19 cellular contexts compared by ENCODE assay signal in the genomic region with DNA sequence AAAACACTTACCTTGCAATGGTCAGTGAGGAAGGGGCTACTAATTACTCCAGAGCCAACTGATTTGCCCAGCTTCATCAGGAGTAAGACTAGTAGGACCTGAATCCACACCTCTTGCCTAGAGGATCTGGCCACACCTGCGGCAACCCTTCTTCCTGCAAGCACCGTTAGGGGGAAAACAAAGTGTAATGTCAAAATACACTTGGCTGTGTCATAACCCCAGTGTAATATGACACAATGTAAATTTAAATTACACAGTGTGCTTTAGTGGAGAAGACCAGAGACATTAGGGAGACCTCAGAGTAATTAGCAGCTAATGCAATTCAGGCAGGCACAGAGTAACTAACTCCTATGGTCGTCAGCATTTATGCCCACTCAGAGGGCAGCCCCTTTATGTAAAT.
A peak's percentile ranks its signal among the peaks of the same experiment; 100 is the strongest.
DNase-seq lines count a peak whose midpoint lies in the region; ATAC-seq and TF ChIP-seq lines count a peak whose summit lies in the region.
"Had no signal": no experiment of that assay in that cellular context is flagged by ENCODE, and none has a peak within 500 bp of the region (broad histone marks: within the 10 kb centered on the region; RNA-seq: fewer than 3 reads in every experiment).

No MANE protein-coding gene starts in this region.

- peaks cover 28% of the 10 kb centered on the region for H3K27me3 ChIP-seq in GM23338 (ENCODE audit: insufficient read depth)
- peaks cover 29% of the 10 kb centered on the region for H3K27me3 ChIP-seq in neural cell (ENCODE audit: insufficient read depth, low read depth, low read length)

- peaks cover 14% of the 10 kb centered on the region for H3K27me3 Mint-ChIP-seq in GM23338 (ENCODE audit: insufficient read depth, low read depth, poor library complexity)
- H3K27me3 Mint-ChIP-seq in WTC11 (ENCODE audit: low read depth), result peaks cover 29% of the 10 kb centered on the region
- H3K27me3 Mint-ChIP-seq in effector memory CD8-positive, alpha-beta T cell, result no peaks in the 10 kb centered on the region

- no peak overlapping the region for H3K27ac Mint-ChIP-seq in GM23338
- no peak overlapping the region for H3K27ac Mint-ChIP-seq in WTC11
- H3K27ac Mint-ChIP-seq in effector memory CD8-positive, alpha-beta T cell, result no peak overlapping the region
- H3K27ac Mint-ChIP-seq: activated CD4-positive, alpha-beta T cell treated with anti-CD3 and anti-CD28 coated beads for 36 hours; progenitor cell of endocrine pancreas had no signal

- no peaks in the 10 kb centered on the region for H3K36me3 ChIP-seq in GM23338 (ENCODE audit: insufficient read depth)
- H3K36me3 ChIP-seq in neural cell (ENCODE audit: insufficient read depth, low read length), result no peaks in the 10 kb centered on the region

- no peaks in the 10 kb centered on the region for H4K20me1 ChIP-seq in GM23338 (replicated peaks; ENCODE audit: insufficient read depth)
- H4K20me1 ChIP-seq in neural cell (ENCODE audit: insufficient read depth), result no peaks in the 10 kb centered on the region

- TF ChIP-seq EP300 in neural cell (conservative IDR thresholded peaks at IDR 0.05; ENCODE audit: poor library complexity, severe bottlenecking), result no peak

- H3K4me3 Mint-ChIP-seq in GM23338, result peak overlapping the region; percentile 79
- peak overlapping the region; percentile 68 for H3K4me3 Mint-ChIP-seq in WTC11
- no peak overlapping the region for H3K4me3 Mint-ChIP-seq in effector memory CD8-positive, alpha-beta T cell
- H3K4me3 Mint-ChIP-seq: activated CD4-positive, alpha-beta T cell treated with anti-CD3 and anti-CD28 coated beads for 36 hours; central memory CD8-positive, alpha-beta T cell had no signal

- H3K4me3 ChIP-seq in GM23338 (peak overlapping the region; percentile 67), neural cell (ENCODE audit: low read length) (peak overlapping the region; percentile 62)

- no peaks in the 10 kb centered on the region for H3F3A ChIP-seq in GM23338 (replicated peaks; ENCODE audit: low read depth)
- H3F3A ChIP-seq in neural cell (ENCODE audit: insufficient read depth, low read length, poor library complexity, severe bottlenecking), result no peaks in the 10 kb centered on the region

- H3K79me2 ChIP-seq in GM23338 (replicated peaks; ENCODE audit: insufficient read depth) (no peaks in the 10 kb centered on the region), neural cell (replicated peaks; ENCODE audit: insufficient read depth, low read length) (no peaks in the 10 kb centered on the region)

- no peak for DNase-seq in GM23338 (ENCODE audit: low spot score)
- peak; percentile 70 to 91 for DNase-seq in NCI-H2081 (lab: John Stamatoyannopoulos, UW)
- no peak for DNase-seq in WTC11 (ENCODE audit: low spot score)
- no peak for DNase-seq in effector memory CD8-positive, alpha-beta T cell
- DNase-seq in GM03348 (ENCODE audit: low spot score), result no peak
- DNase-seq: activated CD4-positive, alpha-beta T cell treated with anti-CD3 and anti-CD28 coated beads for 36 hours; activated gamma-delta T cell treated with Interleukin-2 at 50 U/mL for 16 hours; naive B cell; NCI-H2171; small intestine; stimulated activated CD4-positive, alpha-beta T cell treated with anti-CD3 and anti-CD28 coated beads, Interleukin-4, amount 100 ng/mL, for 4 hours; T1000 had no signal

- H3K4me2 ChIP-seq in GM23338 (peak overlapping the region; percentile 93), neural cell (ENCODE audit: low read length) (no peak overlapping the region)
- H3K4me2 ChIP-seq: KMS-11 had no signal

- CTCF ChIA-PET in WTC11 (lab: Charles Lee), result no interaction called here

- no peak for TF ChIP-seq RAD21 in neural cell (conservative IDR thresholded peaks at IDR 0.05)

- POLR2A ChIA-PET in WTC11 (lab: Charles Lee), result no interaction called here

- H3K4me1 ChIP-seq in GM23338 (ENCODE audit: insufficient read depth), result peaks cover 29% of the 10 kb centered on the region

- H3K27ac ChIP-seq in GM23338 (ENCODE audit: low read depth), result no peak overlapping the region
- no peak overlapping the region for H3K27ac ChIP-seq in neural cell (ENCODE audit: low read length)
- H3K27ac ChIP-seq: KMS-11 had no signal

- peak overlapping the region; percentile 100; the same call in 1 of the 2 replicates for H2AFZ ChIP-seq in GM23338
- no peak overlapping the region for H2AFZ ChIP-seq in neural cell (ENCODE audit: low read depth, low read length)

- H3K9me2 ChIP-seq in GM23338 (ENCODE audit: insufficient read depth), result no peaks in the 10 kb centered on the region
- H3K9me2 ChIP-seq in neural cell (ENCODE audit: insufficient read depth, low read length), result no peaks in the 10 kb centered on the region
- H3K9me2 ChIP-seq: SK-N-SH had no signal

- H3K9me3 Mint-ChIP-seq in GM23338, result no peaks in the 10 kb centered on the region
- no peaks in the 10 kb centered on the region for H3K9me3 Mint-ChIP-seq in WTC11
- peaks cover 4 to 6% of the 10 kb centered on the region in 2 donors for H3K9me3 Mint-ChIP-seq in effector memory CD8-positive, alpha-beta T cell

- H3K9ac ChIP-seq in neural cell (ENCODE audit: low read length), result no peak overlapping the region
- H3K9ac ChIP-seq: KMS-11, SK-N-SH had no signal

- H3K4me1 Mint-ChIP-seq in GM23338, result peaks cover 29% of the 10 kb centered on the region
- H3K4me1 Mint-ChIP-seq in WTC11, result peaks cover 35% of the 10 kb centered on the region
- H3K4me1 Mint-ChIP-seq in effector memory CD8-positive, alpha-beta T cell (ENCODE audit: low read depth in 2 of 2), result no peaks in the 10 kb centered on the region
- H3K4me1 Mint-ChIP-seq: activated CD4-positive, alpha-beta T cell treated with anti-CD3 and anti-CD28 coated beads for 36 hours had no signal

- H3K9me3 ChIP-seq in neural cell (ENCODE audit: low read length), result no peaks in the 10 kb centered on the region
- H3K9me3 ChIP-seq: SK-N-SH had no signal

- H3K36me3 Mint-ChIP-seq in GM23338 (ENCODE audit: low read depth) (no peaks in the 10 kb centered on the region; the same call in 2 of the 3 replicates), WTC11 (no peaks in the 10 kb centered on the region)
- H3K36me3 Mint-ChIP-seq in effector memory CD8-positive, alpha-beta T cell (ENCODE audit: insufficient read depth), result peaks cover 3% of the 10 kb centered on the region
- H3K36me3 Mint-ChIP-seq: naive B cell had no signal

- no peak for TF ChIP-seq CTCF in GM23338 (conservative IDR thresholded peaks at IDR 0.05; ENCODE audit: low read depth in 2 of 2)
- no peak for TF ChIP-seq CTCF in WTC11 (IDR thresholded peaks at IDR 0.05)
- no peak for TF ChIP-seq CTCF in neural cell (IDR thresholded peaks at IDR 0.05; ENCODE audit: poor library complexity, severe bottlenecking)

- ATAC-seq in GM23338 (no peak), WTC11 (no peak; the same call in 1 of the 2 replicates), HG02981 (IDR thresholded peaks at IDR 0.05; ENCODE audit: unreplicated experiment) (no peak), GM21786 (IDR thresholded peaks at IDR 0.05; ENCODE audit: unreplicated experiment) (no peak)
- no peak for ATAC-seq in effector memory CD8-positive, alpha-beta T cell (replicated peaks)
- ATAC-seq: activated CD4-positive, alpha-beta T cell treated with anti-CD3 and anti-CD28 coated beads for 36 hours had no signal

TF ChIP-seq in GM23338, 12 proteins besides CTCF, POLR2A, EP300 and RAD21:
- TF ChIP-seq ZNF331 (CRISPR knock-in tag; IDR thresholded peaks at IDR 0.05; ENCODE audit: low read depth) (no peak), NANOG (IDR thresholded peaks at IDR 0.05; ENCODE audit: borderline replicate concordance) (no peak), POLR2AphosphoS5 (IDR thresholded peaks at IDR 0.05; ENCODE audit: low read depth) (no peak)

TF ChIP-seq in WTC11, 78 proteins besides CTCF, POLR2A, EP300 and RAD21 (continues in another document):
- TF ChIP-seq IRF2 (CRISPR knock-in tag; IDR thresholded peaks at IDR 0.05; ENCODE audit: borderline replicate concordance, low read depth), result no peak
- TF ChIP-seq NR1H2 (CRISPR knock-in tag; IDR thresholded peaks at IDR 0.05), result no peak
- TF ChIP-seq, protein P1, sequence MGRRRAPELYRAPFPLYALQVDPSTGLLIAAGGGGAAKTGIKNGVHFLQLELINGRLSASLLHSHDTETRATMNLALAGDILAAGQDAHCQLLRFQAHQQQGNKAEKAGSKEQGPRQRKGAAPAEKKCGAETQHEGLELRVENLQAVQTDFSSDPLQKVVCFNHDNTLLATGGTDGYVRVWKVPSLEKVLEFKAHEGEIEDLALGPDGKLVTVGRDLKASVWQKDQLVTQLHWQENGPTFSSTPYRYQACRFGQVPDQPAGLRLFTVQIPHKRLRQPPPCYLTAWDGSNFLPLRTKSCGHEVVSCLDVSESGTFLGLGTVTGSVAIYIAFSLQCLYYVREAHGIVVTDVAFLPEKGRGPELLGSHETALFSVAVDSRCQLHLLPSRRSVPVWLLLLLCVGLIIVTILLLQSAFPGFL (CRISPR knock-in tag; IDR thresholded peaks at IDR 0.05; ENCODE audit: borderline replicate concordance), result no peak

TF ChIP-seq in neural cell, 6 proteins besides CTCF, POLR2A, EP300 and RAD21 (continues in another document):
- no peak for TF ChIP-seq MXI1 (conservative IDR thresholded peaks at IDR 0.05; ENCODE audit: poor library complexity, severe bottlenecking)
- TF ChIP-seq POLR2AphosphoS5 (IDR thresholded peaks at IDR 0.05), result no peak
- TF ChIP-seq SMC3 (conservative IDR thresholded peaks at IDR 0.05; ENCODE audit: poor library complexity), result no peak
- no peak for TF ChIP-seq TAF1 (IDR thresholded peaks at IDR 0.05; ENCODE audit: low read depth)
- TF ChIP-seq, protein P2, sequence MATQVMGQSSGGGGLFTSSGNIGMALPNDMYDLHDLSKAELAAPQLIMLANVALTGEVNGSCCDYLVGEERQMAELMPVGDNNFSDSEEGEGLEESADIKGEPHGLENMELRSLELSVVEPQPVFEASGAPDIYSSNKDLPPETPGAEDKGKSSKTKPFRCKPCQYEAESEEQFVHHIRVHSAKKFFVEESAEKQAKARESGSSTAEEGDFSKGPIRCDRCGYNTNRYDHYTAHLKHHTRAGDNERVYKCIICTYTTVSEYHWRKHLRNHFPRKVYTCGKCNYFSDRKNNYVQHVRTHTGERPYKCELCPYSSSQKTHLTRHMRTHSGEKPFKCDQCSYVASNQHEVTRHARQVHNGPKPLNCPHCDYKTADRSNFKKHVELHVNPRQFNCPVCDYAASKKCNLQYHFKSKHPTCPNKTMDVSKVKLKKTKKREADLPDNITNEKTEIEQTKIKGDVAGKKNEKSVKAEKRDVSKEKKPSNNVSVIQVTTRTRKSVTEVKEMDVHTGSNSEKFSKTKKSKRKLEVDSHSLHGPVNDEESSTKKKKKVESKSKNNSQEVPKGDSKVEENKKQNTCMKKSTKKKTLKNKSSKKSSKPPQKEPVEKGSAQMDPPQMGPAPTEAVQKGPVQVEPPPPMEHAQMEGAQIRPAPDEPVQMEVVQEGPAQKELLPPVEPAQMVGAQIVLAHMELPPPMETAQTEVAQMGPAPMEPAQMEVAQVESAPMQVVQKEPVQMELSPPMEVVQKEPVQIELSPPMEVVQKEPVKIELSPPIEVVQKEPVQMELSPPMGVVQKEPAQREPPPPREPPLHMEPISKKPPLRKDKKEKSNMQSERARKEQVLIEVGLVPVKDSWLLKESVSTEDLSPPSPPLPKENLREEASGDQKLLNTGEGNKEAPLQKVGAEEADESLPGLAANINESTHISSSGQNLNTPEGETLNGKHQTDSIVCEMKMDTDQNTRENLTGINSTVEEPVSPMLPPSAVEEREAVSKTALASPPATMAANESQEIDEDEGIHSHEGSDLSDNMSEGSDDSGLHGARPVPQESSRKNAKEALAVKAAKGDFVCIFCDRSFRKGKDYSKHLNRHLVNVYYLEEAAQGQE (IDR thresholded peaks at IDR 0.05; ENCODE audit: borderline replicate concordance), result no peak

Comparison
In these comparisons a context has a peak if more than half of its experiments do, and no peak if none do; other contexts are left out.
1. DNase-seq: peak in NCI-H2081 (2 of 2); none in GM23338 (single experiment), WTC11 (single experiment), effector memory CD8-positive, alpha-beta T cell (0 of 3) and GM03348 (single experiment).
2. H3K4me3 Mint-ChIP-seq: peak in GM23338 (single experiment) and WTC11 (single experiment); none in effector memory CD8-positive, alpha-beta T cell (0 of 2).